ENCODE assay signal across 10 cellular contexts in the genomic region with DNA sequence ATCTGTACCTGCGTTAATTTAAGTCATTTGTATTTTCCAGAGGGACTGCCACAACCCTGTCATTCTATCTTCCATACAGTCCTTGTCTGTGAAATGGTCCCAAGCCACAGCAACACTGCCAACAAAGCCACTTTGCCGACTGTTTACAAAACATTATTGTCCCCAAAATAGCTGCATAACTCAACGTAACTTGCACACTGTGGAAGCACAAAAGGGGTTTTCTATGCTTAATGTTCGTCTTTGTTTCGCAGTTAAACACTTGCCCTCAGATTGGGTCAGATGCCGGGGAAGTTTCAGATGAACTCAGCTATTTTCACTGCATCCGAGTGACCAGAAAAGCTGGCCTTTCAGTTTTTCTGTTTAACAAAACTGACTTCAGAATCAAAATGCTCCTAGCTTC.
"Had no signal": no experiment of that assay in that cellular context is flagged by ENCODE, and none has a peak within 500 bp of the region (broad histone marks: within the 10 kb centered on the region; RNA-seq: fewer than 3 reads in every experiment).

No MANE protein-coding gene starts in this region.

- DNase-seq: activated B cell treated with CpG ODN at 0.5 μM for 24 hours; activated CD4-positive, alpha-beta T cell treated with anti-CD3 and anti-CD28 coated beads, Interleukin-2, amount 10 ng/mL, durations not matched to agents 24 days and 14 days; activated CD8-positive, alpha-beta memory T cell treated with anti-CD3 and anti-CD28 coated beads for 24 hours; activated naive CD4-positive, alpha-beta T cell treated with Interleukin-2 at 50 U/mL for 16 hours; endodermal cell; glutamatergic neuron; left ventricle myocardium superior; right cardiac atrium; T-helper 17 cell; trophoblast cell had no signal

- ATAC-seq: left ventricle myocardium superior, right cardiac atrium, T-helper 17 cell had no signal
